ENCODE assay signal across 8 cellular contexts in genomic region chr21:46097826-46098286, GRCh38. TPM values are rescaled to one million over a fixed set of nuclear protein-coding genes. Genes with fewer than 3 reads are reported as not detected.
DNase-seq lines count a peak whose midpoint lies in the region; ATAC-seq and TF ChIP-seq lines count a peak whose summit lies in the region.

Gene COL6A2 (plus strand): TSS chr21:46098112.

- TF ChIP-seq EP300 in ovary (IDR thresholded peaks at IDR 0.05) (no peak), upper lobe of left lung (IDR thresholded peaks at IDR 0.05) (no peak)

- TF ChIP-seq POLR2A in ovary (IDR thresholded peaks at IDR 0.05), result peak; percentile 85
- peak in 2 of 4 donors; percentile 20 to 51 for TF ChIP-seq POLR2A in upper lobe of left lung (IDR thresholded peaks at IDR 0.05)

- no peak within 1 kb of the TSS for H2AFZ ChIP-seq in PC-9

- peak within 1 kb of the TSS; percentile 58 for H3K4me2 ChIP-seq in PC-9

- H3K36me3 ChIP-seq in PC-9 (ENCODE audit: low read depth) (no peaks in the 10 kb centered on the region), ovary (no peaks in the 10 kb centered on the region), upper lobe of left lung (no peaks in the 10 kb centered on the region)

- H3K27me3 ChIP-seq in PC-9 (ENCODE audit: insufficient read depth, low read depth) (no peaks in the 10 kb centered on the region), ovary (no peaks in the 10 kb centered on the region), upper lobe of left lung (peaks cover 0 to 16% (median 11%) of the 10 kb centered on the region in 4 donors)

- ATAC-seq in upper lobe of left lung (ENCODE audit: low FRiP score in 2 of 2) (peak in 1 of 2 donors; percentile 90), HG02610 (IDR thresholded peaks at IDR 0.05; ENCODE audit: unreplicated experiment) (no peak)

- peak; percentile 77 for DNase-seq in EH (ENCODE audit: low read depth)
- peak in 1 of 2 experiments; percentile 49 for DNase-seq in PC-9
- DNase-seq in activated gamma-delta T cell treated with anti-CD3 and anti-CD28 coated beads, Interleukin-2, amount 50 U/mL, for 16 hours (ENCODE audit: low read depth), result peak; percentile 29
- DNase-seq in glomerular endothelial cell (ENCODE audit: extremely low read depth, low read depth, low spot score), result no peak
- DNase-seq in ovary, result peak; percentile 79 to 89 (median 85)
- peak; percentile 46 to 92 for DNase-seq in upper lobe of left lung
- no peak for DNase-seq in NCI-H187 treated with DMSO at 0.1 percent for 48 hours (lab: John Stamatoyannopoulos, UW)

- no TSS peak for BruUV-seq in PC-9 (replicated peaks; lab: Mats Ljungman, UMichigan)

- no peaks in the 10 kb centered on the region for H3K9me2 ChIP-seq in PC-9 (ENCODE audit: insufficient read depth)

- CTCF ChIA-PET in PC-9 (lab: Charles Lee), result no interaction called here

- no peaks in the 10 kb centered on the region for H4K20me1 ChIP-seq in PC-9 (ENCODE audit: insufficient read depth)

- 0 to 1% (median 1%) methylated on average over 1 to 58 of the region's 58 CpGs for WGBS in ovary, 3 donors
- WGBS in upper lobe of left lung, 2 donors, result 1% methylated on average over 24 of the region's 58 CpGs; no CpG with 5 or more reads in 1 of the 2 donors

- POLR2A ChIA-PET in PC-9 (lab: Charles Lee; ENCODE audit: unreplicated experiment), result no interaction called here

- peaks cover 5% of the 10 kb centered on the region for H3K9me3 ChIP-seq in PC-9 (ENCODE audit: insufficient read depth, low read depth)
- no peaks in the 10 kb centered on the region for H3K9me3 ChIP-seq in ovary
- H3K9me3 ChIP-seq in upper lobe of left lung, result peaks cover 0 to 6% (median 5%) of the 10 kb centered on the region in 4 donors

- H3K79me2 ChIP-seq in PC-9 (ENCODE audit: low read depth), result peaks cover 12% of the 10 kb centered on the region; the same call in 1 of the 2 replicates

- intact Hi-C loops in PC-9 (cut with micrococcal nuclease; ENCODE audit: unreplicated experiment) (loop anchor here (5.0 kb wide), 1 partner anchor 126 kb away; no protein-coding TSS in a partner anchor), ovary (cut with DNase I) (loop anchor here (2.0 to 10.0 kb wide), 5 partner anchors 39 to 126 kb away; no protein-coding TSS in a partner anchor)

- TF ChIP-seq CTCF in PC-9 (conservative IDR thresholded peaks at IDR 0.05) (peak; percentile 26; the same call in 1 of the 2 replicates), ovary (IDR thresholded peaks at IDR 0.05) (peak; percentile 16 to 53 (median 28)), upper lobe of left lung (IDR thresholded peaks at IDR 0.05) (peak in 2 of 6 experiments; percentile 15 to 17)

- no peaks in the 10 kb centered on the region for H3F3A ChIP-seq in PC-9 (ENCODE audit: insufficient read depth, low read depth)

- H3K27ac ChIP-seq in PC-9, result no peak within 1 kb of the TSS
- peak within 1 kb of the TSS; percentile 75 to 94 for H3K27ac ChIP-seq in ovary
- H3K27ac ChIP-seq in upper lobe of left lung, result peak within 1 kb of the TSS; percentile 81 to 93 (median 89)

- H3K4me1 ChIP-seq in PC-9 (replicated peaks; ENCODE audit: insufficient read depth) (no peaks in the 10 kb centered on the region; the same call in 1 of the 2 replicates), ovary (ENCODE audit: insufficient read depth) (peaks cover 5% of the 10 kb centered on the region), upper lobe of left lung (peaks cover 4 to 20% (median 13%) of the 10 kb centered on the region in 4 donors)

- peak within 1 kb of the TSS; percentile 56; the same call in 1 of the 2 replicates for H3K4me3 ChIP-seq in PC-9
- peak within 1 kb of the TSS; percentile 76 for H3K4me3 ChIP-seq in ovary
- H3K4me3 ChIP-seq in upper lobe of left lung, result peak within 1 kb of the TSS; percentile 59 to 80 (median 68)

RNA-seq across cellular contexts. Expression of gene COL6A2, which starts in this region (rescaled TPM):
- total RNA-seq in PC-9 (2021) (22.0 and 25.7 TPM in 2 replicates), glomerular endothelial cell (110 and 140 TPM in 2 replicates), ovary (1,000 to 10,000 TPM in 1 of 7 donors, 100 to 1,000 TPM in 6; 222 to 1,092 (median 831) TPM), upper lobe of left lung (100 to 1,000 TPM; 105 to 522 (median 304) TPM)
- 100 to 1,000 TPM in 1 of 2 donors, 10 to 100 TPM in 1; 50.9 to 818 TPM for polyA plus RNA-seq in ovary

Comparison
In these comparisons a context has a peak if more than half of its experiments do, and no peak if none do; other contexts are left out.
1. DNase-seq: peak in EH (single experiment), activated gamma-delta T cell treated with anti-CD3 and anti-CD28 coated beads, Interleukin-2, amount 50 U/mL, for 16 hours (single experiment), ovary (5 of 5) and upper lobe of left lung (2 of 2); none in glomerular endothelial cell (single experiment) and NCI-H187 treated with DMSO at 0.1 percent for 48 hours (single experiment).
2. Peak in every context shown above with its lines, with median percentiles within 50 percentile points of each other: H3K4me3 ChIP-seq.